ENCODE assay signal across 14 cellular contexts in genomic region chr18:58276640-58277456, GRCh38.
DNase-seq lines count a peak whose midpoint lies in the region; TF ChIP-seq lines count a peak whose summit lies in the region.
"Had no signal": no experiment of that assay in that cellular context is flagged by ENCODE, and none has a peak within 500 bp of the region (broad histone marks: within the 10 kb centered on the region; RNA-seq: fewer than 3 reads in every experiment).

No MANE protein-coding gene starts in this region.

- H3K9me3 Mint-ChIP-seq in H9 = no peaks in the 10 kb centered on the region; a peak in 1 of 5 replicates
- H3K9me3 Mint-ChIP-seq: T-helper 1 cell treated with Interleukin-12 subunit alpha and Interleukin-12 subunit beta and Interleukin-4 antibody, amounts not matched to agents 30 μg/mL and 1 μg/mL, for 36 hours had no signal

- H3K23ac ChIP-seq in H9 (ENCODE audit: insufficient read length, low read depth, low read length) = no peak overlapping the region

- no peaks in the 10 kb centered on the region for H3K36me3 ChIP-seq in WERI-Rb-1
- H3K36me3 ChIP-seq in hepatocyte (replicated peaks; ENCODE audit: insufficient read depth, low read depth) = no peaks in the 10 kb centered on the region
- H3K36me3 ChIP-seq in skeletal muscle tissue (ENCODE audit: control insufficient read depth in 3 of 3, insufficient read depth in 3 of 3, low read length in 3 of 3) = no peaks in the 10 kb centered on the region
- H3K36me3 ChIP-seq: BLaER1 had no signal

- H2BK15ac ChIP-seq in H9 (ENCODE audit: low read depth, low read length) = no peak overlapping the region

- H3K4ac ChIP-seq in H9 (ENCODE audit: low read depth, low read length) = no peak overlapping the region

- no peak overlapping the region for H4K5ac ChIP-seq in H9 (ENCODE audit: insufficient read length, low read depth, low read length)

- peak overlapping the region; percentile 15; the same call in 1 of the 2 replicates for H3K14ac ChIP-seq in H9 (ENCODE audit: insufficient read depth, low read length)

- no peak for TF ChIP-seq CTCF in H9 (conservative IDR thresholded peaks at IDR 0.05)
- no peak for TF ChIP-seq CTCF in WERI-Rb-1 (IDR thresholded peaks at IDR 0.05; ENCODE audit: low read depth, low read length)
- no peak for TF ChIP-seq CTCF in hepatocyte (IDR thresholded peaks at IDR 0.05; ENCODE audit: poor library complexity)

- H3K4me1 ChIP-seq in H9 (ENCODE audit: insufficient read depth, low read length) (peaks cover 6% of the 10 kb centered on the region), hepatocyte (ENCODE audit: insufficient read depth) (peaks cover 18% of the 10 kb centered on the region), skeletal muscle tissue (ENCODE audit: control insufficient read depth in 3 of 3, insufficient read depth in 3 of 3, low read length in 3 of 3) (peaks cover 18 to 36% (median 25%) of the 10 kb centered on the region in 3 donors)
- H3K4me1 ChIP-seq: parathyroid adenoma had no signal

- H2BK5ac ChIP-seq in H9 (ENCODE audit: insufficient read length, low read length) = no peak overlapping the region

- no peaks in the 10 kb centered on the region for H3K27me3 Mint-ChIP-seq in H9 (ENCODE audit: low read depth)

- H2BK12ac ChIP-seq in H9 (ENCODE audit: insufficient read length, low read depth, low read length) = no peak overlapping the region

- H3K9ac ChIP-seq in H9 (ENCODE audit: extremely low read depth, insufficient read length, low read length) (no peak overlapping the region), skeletal muscle tissue (ENCODE audit: low read depth in 1 of 3, low read length in 3 of 3) (peak overlapping the region; percentile 19 to 47 (median 45))
- H3K9ac ChIP-seq: BLaER1, parathyroid adenoma had no signal

- H3K23me2 ChIP-seq in H9 (ENCODE audit: insufficient read length, low read depth, low read length, poor library complexity, severe bottlenecking) = no peaks in the 10 kb centered on the region

- no peaks in the 10 kb centered on the region for H3K27me3 ChIP-seq in H9 (ENCODE audit: insufficient read depth, low read length)
- no peaks in the 10 kb centered on the region for H3K27me3 ChIP-seq in WERI-Rb-1 (ENCODE audit: insufficient read depth, low read depth, severe bottlenecking)
- no peaks in the 10 kb centered on the region for H3K27me3 ChIP-seq in hepatocyte
- H3K27me3 ChIP-seq in skeletal muscle tissue (ENCODE audit: control insufficient read depth in 3 of 3, insufficient read depth in 3 of 3, low read length in 3 of 3) = no peaks in the 10 kb centered on the region
- H3K27me3 ChIP-seq: BLaER1 had no signal

- H3K18ac ChIP-seq in H9 (ENCODE audit: insufficient read length, low read depth, low read length) = no peak overlapping the region

- H3K4me2 ChIP-seq in H9 (ENCODE audit: insufficient read depth, insufficient read length, low read length) = no peak overlapping the region
- H3K4me2 ChIP-seq in hepatocyte = peak overlapping the region; percentile 34
- H3K4me2 ChIP-seq: BLaER1 had no signal

- H2BK120ac ChIP-seq in H9 (ENCODE audit: low read depth, low read length, poor library complexity, severe bottlenecking) = no peak overlapping the region

- no peak overlapping the region for H2AFZ ChIP-seq in H9 (ENCODE audit: low read length)
- no peak overlapping the region for H2AFZ ChIP-seq in hepatocyte
- H2AFZ ChIP-seq: parathyroid adenoma had no signal

- H3K9me2 ChIP-seq in hepatocyte (replicated peaks; ENCODE audit: insufficient read depth) = no peaks in the 10 kb centered on the region

- no CpG with 5 or more reads among the region's 9 CpGs for WGBS in H9 (ENCODE audit: extremely low coverage, insufficient read length, low lambda C conversion rate)
- 75% methylated on average over 9 of the region's 9 CpGs for WGBS in hepatocyte (ENCODE audit: low lambda C conversion rate, missing lambda C conversion rate)

- no peak overlapping the region for H3K4me3 Mint-ChIP-seq in H9
- H3K4me3 Mint-ChIP-seq: T-helper 1 cell treated with Interleukin-12 subunit alpha and Interleukin-12 subunit beta and Interleukin-4 antibody, amounts not matched to agents 30 μg/mL and 1 μg/mL, for 36 hours had no signal

- H3K27ac ChIP-seq in H9 (ENCODE audit: insufficient read length, low read depth, low read length) = no peak overlapping the region
- peak overlapping the region; percentile 49 for H3K27ac ChIP-seq in WERI-Rb-1
- H3K27ac ChIP-seq in hepatocyte = peak overlapping the region; percentile 22
- no peak overlapping the region for H3K27ac ChIP-seq in skeletal muscle tissue (ENCODE audit: low read depth, low read length)
- H3K27ac ChIP-seq: BLaER1, parathyroid adenoma had no signal

- H3K4me3 ChIP-seq in WERI-Rb-1 (ENCODE audit: low read depth, low read length) (peak overlapping the region; percentile 7; the same call in 1 of the 2 replicates), hepatocyte (no peak overlapping the region), skeletal muscle tissue (ENCODE audit: low read length in 3 of 3) (peak overlapping the region in 2 of 3 donors; percentile 22 to 31)
- H3K4me3 ChIP-seq: BLaER1 had no signal

- no peak overlapping the region for H2AK5ac ChIP-seq in H9 (ENCODE audit: insufficient read length, low read length)

- no peaks in the 10 kb centered on the region for H4K20me1 ChIP-seq in H9 (ENCODE audit: control insufficient read depth, insufficient read depth, insufficient read length)
- no peaks in the 10 kb centered on the region for H4K20me1 ChIP-seq in hepatocyte (ENCODE audit: insufficient read depth, poor library complexity, severe bottlenecking)
- H4K20me1 ChIP-seq: BLaER1 had no signal

- H3K9me3 ChIP-seq in H9 (ENCODE audit: control insufficient read depth, low read depth, low read length) (no peaks in the 10 kb centered on the region), WERI-Rb-1 (ENCODE audit: severe bottlenecking) (no peaks in the 10 kb centered on the region), hepatocyte (ENCODE audit: low read depth) (no peaks in the 10 kb centered on the region), skeletal muscle tissue (ENCODE audit: control insufficient read depth in 3 of 3, low read length in 3 of 3) (no peaks in the 10 kb centered on the region)
- H3K9me3 ChIP-seq: BLaER1 had no signal

- H3T11ph ChIP-seq in H9 (ENCODE audit: low read length) = no peak overlapping the region

- DNase-seq in H9 (no peak), WERI-Rb-1 (peak; percentile 74), hepatocyte (ENCODE audit: low spot score) (no peak), NCI-H510A (lab: John Stamatoyannopoulos, UW) (no peak), NCI-H1092 (lab: John Stamatoyannopoulos, UW) (no peak)
- DNase-seq in stimulated activated CD4-positive, alpha-beta T cell treated with anti-CD3 and anti-CD28 coated beads, Interleukin-1b, Interleukin-23, amount 100 ng/mL, for 48 hours = no peak
- DNase-seq: activated CD4-positive, alpha-beta T cell treated with anti-CD3 and anti-CD28 coated beads for 4 hours; activated T-cell treated with anti-CD3 and anti-CD28 coated beads, Interleukin-2, amount 50 U/mL, for 1 hour; MV-4-11; NCI-H2227 treated with DMSO at 0.1 percent for 48 hours had no signal

- peaks cover 7% of the 10 kb centered on the region for H3K79me1 ChIP-seq in H9 (ENCODE audit: insufficient read depth, low read depth, low read length, poor library complexity, severe bottlenecking)

- H4K91ac ChIP-seq in H9 (ENCODE audit: insufficient read length, low read depth, low read length) = no peak overlapping the region

- no peak overlapping the region for H3K56ac ChIP-seq in H9 (ENCODE audit: insufficient read length, low read depth, low read length)

- no peak overlapping the region for H4K8ac ChIP-seq in H9 (replicated peaks; ENCODE audit: insufficient read length, low read depth, low read length)

- H3K79me2 ChIP-seq in H9 (ENCODE audit: insufficient read depth, low read length) (no peaks in the 10 kb centered on the region; the same call in 1 of the 2 replicates), hepatocyte (peaks cover 99% of the 10 kb centered on the region)
- H3K79me2 ChIP-seq: parathyroid adenoma had no signal

- peaks cover 0 to 2% (median 0%) of the 10 kb centered on the region in 3 experiments; a peak in 1 of 7 replicates for H3K36me3 Mint-ChIP-seq in H9 (ENCODE audit: insufficient read depth in 1 of 3, low read depth in 3 of 3)

- peak overlapping the region; percentile 16 to 89 (median 55); a peak in 5 of 7 replicates for H3K27ac Mint-ChIP-seq in H9
- H3K27ac Mint-ChIP-seq: T-helper 1 cell treated with Interleukin-12 subunit alpha and Interleukin-12 subunit beta and Interleukin-4 antibody, amounts not matched to agents 30 μg/mL and 1 μg/mL, for 36 hours had no signal

- no peak overlapping the region for H2BK20ac ChIP-seq in H9 (ENCODE audit: low read depth, low read length, poor library complexity, severe bottlenecking)

- peaks cover 18 to 25% of the 10 kb centered on the region in 2 experiments for H3K4me1 Mint-ChIP-seq in H9

Comparison
In these comparisons a context has a peak if more than half of its experiments do, and no peak if none do; other contexts are left out.
1. H3K27ac ChIP-seq: peak in WERI-Rb-1 (single experiment) and hepatocyte (single experiment); none in H9 (single experiment) and skeletal muscle tissue (single experiment).